8 cellular contexts compared by ENCODE assay signal in genomic region chr13:75482070-75482819, GRCh38. TPM values are rescaled to one million over a fixed set of nuclear protein-coding genes. Genes with fewer than 3 reads are reported as not detected.
DNase-seq lines count a peak whose midpoint lies in the region; ATAC-seq and TF ChIP-seq lines count a peak whose summit lies in the region.

TSS of gene TBC1D4 (minus strand) at chr13:75482169. CDS start at chr13:75481767, 402 bp downstream.

- DNase-seq in EL = peak; percentile 94
- peak; percentile 64 to 90 (median 84) for DNase-seq in Peyer's patch
- peak; percentile 22 for DNase-seq in activated T-helper 9 cell treated with anti-CD3 and anti-CD28 coated beads, Interleukin-2, amount 50 U/mL, for 16 hours (ENCODE audit: low read depth)
- DNase-seq in fibroblast of the conjunctiva (ENCODE audit: low read depth) = peak; percentile 89
- peak; percentile 42 for DNase-seq in natural killer cell
- peak; percentile 89 to 90 for DNase-seq in suprapubic skin (ENCODE audit: low spot score in 2 of 2)

- TF ChIP-seq CTCF in Peyer's patch (IDR thresholded peaks at IDR 0.05) = peak; percentile 7 to 78 (median 64)
- peak; percentile 62 for TF ChIP-seq CTCF in natural killer cell (IDR thresholded peaks at IDR 0.05)
- peak; percentile 35 to 71 for TF ChIP-seq CTCF in suprapubic skin (IDR thresholded peaks at IDR 0.05)

- H3K4me1 Mint-ChIP-seq in natural killer cell = peaks cover 30% of the 10 kb centered on the region in 2 donors

- H3K4me1 ChIP-seq in Peyer's patch = peaks cover 0 to 12% (median 6%) of the 10 kb centered on the region in 4 donors
- peaks cover 44% of the 10 kb centered on the region for H3K4me1 ChIP-seq in suprapubic skin

- peaks cover 27 to 32% of the 10 kb centered on the region in 2 donors for H3K27me3 Mint-ChIP-seq in natural killer cell (ENCODE audit: low read depth in 2 of 2)

- intact Hi-C loops in natural killer cell (cut with micrococcal nuclease) = loop anchor here (5.0 kb wide), 2 partner anchors 65 to 115 kb away; partner anchors contain the start of gene UCHL3

- WGBS in suprapubic skin = under 1% methylated on average over 44 of the region's 58 CpGs

- peak within 1 kb of the TSS; percentile 12 to 82 for H3K27ac Mint-ChIP-seq in natural killer cell

- no peaks in the 10 kb centered on the region for H3K9me3 ChIP-seq in Peyer's patch
- H3K9me3 ChIP-seq in suprapubic skin = no peaks in the 10 kb centered on the region

- H3K4me3 ChIP-seq in Peyer's patch = peak within 1 kb of the TSS; percentile 47 to 87 (median 72)
- peak within 1 kb of the TSS; percentile 81 for H3K4me3 ChIP-seq in suprapubic skin

- H3K36me3 ChIP-seq in Peyer's patch (no peaks in the 10 kb centered on the region), suprapubic skin (no peaks in the 10 kb centered on the region)

- ATAC-seq in GM21723 (IDR thresholded peaks at IDR 0.05; ENCODE audit: unreplicated experiment) (peak; percentile 80), natural killer cell (peak; percentile 80 to 86 (median 81))

- peak within 1 kb of the TSS; percentile 38 to 79 (median 70) for H3K27ac ChIP-seq in Peyer's patch
- H3K27ac ChIP-seq in suprapubic skin = peak within 1 kb of the TSS; percentile 88

- H3K36me3 Mint-ChIP-seq in natural killer cell = no peaks in the 10 kb centered on the region

- peak; percentile 47 for TF ChIP-seq RAD21 in Ishikawa (IDR thresholded peaks at IDR 0.05; ENCODE audit: low read depth)

- TF ChIP-seq EP300 in Ishikawa (IDR thresholded peaks at IDR 0.05; ENCODE audit: borderline replicate concordance) (no peak), suprapubic skin (IDR thresholded peaks at IDR 0.05) (no peak)

- H3K4me3 Mint-ChIP-seq in natural killer cell = peak within 1 kb of the TSS; percentile 99

- H3K27me3 ChIP-seq in Peyer's patch = no peaks in the 10 kb centered on the region
- H3K27me3 ChIP-seq in suprapubic skin = no peaks in the 10 kb centered on the region

- TF ChIP-seq POLR2A in Peyer's patch (IDR thresholded peaks at IDR 0.05) (peak in 1 of 2 donors; percentile 33), suprapubic skin (IDR thresholded peaks at IDR 0.05) (no peak)

- no peaks in the 10 kb centered on the region for H3K9me3 Mint-ChIP-seq in natural killer cell

TF ChIP-seq in Ishikawa, 13 proteins besides CTCF, POLR2A, EP300 and RAD21:
- no peak; the same call in 1 of the 2 replicates for TF ChIP-seq YY1 (IDR thresholded peaks at IDR 0.05; ENCODE audit: low read depth)
- TF ChIP-seq TCF12 (IDR thresholded peaks at IDR 0.05; ENCODE audit: low read depth) = peak; percentile 69; the same call in 1 of the 2 replicates
- no peak for TF ChIP-seq TEAD4 (IDR thresholded peaks at IDR 0.05)
- TF ChIP-seq ZBTB7A (IDR thresholded peaks at IDR 0.05; ENCODE audit: low read depth) = peak; percentile 52; the same call in 1 of the 2 replicates
- TF ChIP-seq EGR1 (IDR thresholded peaks at IDR 0.05) = no peak
- TF ChIP-seq TAF1 (IDR thresholded peaks at IDR 0.05; ENCODE audit: low read depth) = no peak; the same call in 1 of the 2 replicates
- no peak for TF ChIP-seq NFIC (IDR thresholded peaks at IDR 0.05)
- TF ChIP-seq FOXM1 (IDR thresholded peaks at IDR 0.05; ENCODE audit: borderline replicate concordance, low read depth) = no peak
- TF ChIP-seq, protein P1, sequence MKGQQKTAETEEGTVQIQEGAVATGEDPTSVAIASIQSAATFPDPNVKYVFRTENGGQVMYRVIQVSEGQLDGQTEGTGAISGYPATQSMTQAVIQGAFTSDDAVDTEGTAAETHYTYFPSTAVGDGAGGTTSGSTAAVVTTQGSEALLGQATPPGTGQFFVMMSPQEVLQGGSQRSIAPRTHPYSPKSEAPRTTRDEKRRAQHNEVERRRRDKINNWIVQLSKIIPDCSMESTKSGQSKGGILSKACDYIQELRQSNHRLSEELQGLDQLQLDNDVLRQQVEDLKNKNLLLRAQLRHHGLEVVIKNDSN (IDR thresholded peaks at IDR 0.05) = peak; percentile 13; the same call in 1 of the 2 replicates
- TF ChIP-seq, protein P2, sequence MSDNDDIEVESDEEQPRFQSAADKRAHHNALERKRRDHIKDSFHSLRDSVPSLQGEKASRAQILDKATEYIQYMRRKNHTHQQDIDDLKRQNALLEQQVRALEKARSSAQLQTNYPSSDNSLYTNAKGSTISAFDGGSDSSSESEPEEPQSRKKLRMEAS (IDR thresholded peaks at IDR 0.05) = peak; percentile 66
- no peak for TF ChIP-seq CEBPB (IDR thresholded peaks at IDR 0.05)
- no peak for TF ChIP-seq REST (IDR thresholded peaks at IDR 0.05; ENCODE audit: low read depth)
- no peak for TF ChIP-seq CREB1 (IDR thresholded peaks at IDR 0.05; ENCODE audit: low read depth)
TF ChIP-seq in Ishikawa: peak in this region for 4.

RNA-seq across cellular contexts. Expression of gene TBC1D4, which starts in this region (rescaled TPM):
- total RNA-seq in Peyer's patch (10 to 100 TPM; 10.5 to 35.0 (median 33.1) TPM), natural killer cell (1 to 10 TPM in 2 of 3 donors, under 1 TPM in 1; 0.54 to 5.1 (median 3.7) TPM), suprapubic skin (100 to 1,000 TPM in 1 of 4 donors, 10 to 100 TPM in 3; 54.3 to 110 (median 72.7) TPM)

Comparison
In these comparisons a context has a peak if more than half of its experiments do, and no peak if none do; other contexts are left out.
1. Peak in every context shown above with its lines: DNase-seq, ATAC-seq, H3K4me3 ChIP-seq and H3K27ac ChIP-seq.
2. DNase-seq: peak in every context shown above with its lines; median percentile 94 in EL; 90 in suprapubic skin; 89 in fibroblast of the conjunctiva; 84 in Peyer's patch; 42 in natural killer cell; 22 in activated T-helper 9 cell treated with anti-CD3 and anti-CD28 coated beads, Interleukin-2, amount 50 U/mL, for 16 hours.